29 cellular contexts compared by ENCODE assay signal in genomic region chr3:10233988-10234387, GRCh38. TPM values are rescaled to one million over a fixed set of nuclear protein-coding genes. Genes with fewer than 3 reads are reported as not detected.
"Had no signal": no experiment of that assay in that cellular context is flagged by ENCODE, and none has a peak within 500 bp of the region (broad histone marks: within the 10 kb centered on the region; RNA-seq: fewer than 3 reads in every experiment).

No MANE protein-coding gene starts in this region.

- H3K4me3 ChIP-seq: adrenal gland, body of pancreas, colonic mucosa had no signal

- H3K9me3 Mint-ChIP-seq: activated naive CD4-positive, alpha-beta T cell treated with anti-CD3 and anti-CD28 coated beads, Interleukin-2, amount 50 U/mL, for 24 hours; activated naive CD8-positive, alpha-beta T cell treated with anti-CD3 and anti-CD28 coated beads for 36 hours; activated naive CD8-positive, alpha-beta T cell treated with anti-CD3 and anti-CD28 coated beads, Interleukin-2, amount 50 U/mL, for 24 hours; activated T-cell treated with anti-CD3 and anti-CD28 coated beads, Interleukin-2, amount 50 U/mL, for 4 hours; activated T-helper 17 cell treated with anti-CD3 and anti-CD28 coated beads, Interleukin-2, amount 50 U/mL, for 72 hours had no signal

- H3K27me3 Mint-ChIP-seq: activated CD4-positive, alpha-beta memory T cell treated with anti-CD3 and anti-CD28 coated beads, Interleukin-2, amount 10 ng/mL, durations not matched to agents 7 days and 5 days; activated CD4-positive, alpha-beta T cell treated with anti-CD3 and anti-CD28 coated beads, Interleukin-2, amount 10 ng/mL, durations not matched to agents 7 days and 5 days; activated naive CD4-positive, alpha-beta T cell treated with anti-CD3 and anti-CD28 coated beads, Interleukin-2, amount 50 U/mL, for 24 hours; activated naive CD8-positive, alpha-beta T cell treated with anti-CD3 and anti-CD28 coated beads for 36 hours; activated naive CD8-positive, alpha-beta T cell treated with anti-CD3 and anti-CD28 coated beads, Interleukin-2, amount 50 U/mL, for 24 hours; activated T-helper 17 cell treated with anti-CD3 and anti-CD28 coated beads, Interleukin-2, amount 50 U/mL, for 72 hours had no signal

- ATAC-seq: activated naive CD8-positive, alpha-beta T cell treated with anti-CD3 and anti-CD28 coated beads, Interleukin-2, amount 50 U/mL, for 24 hours; activated T-cell treated with anti-CD3 and anti-CD28 coated beads, Interleukin-2, amount 50 U/mL, for 4 hours; activated T-helper 17 cell treated with anti-CD3 and anti-CD28 coated beads, Interleukin-2, amount 50 U/mL, for 72 hours; body of pancreas; esophagus mucosa had no signal

- H3K27ac ChIP-seq: adrenal gland, body of pancreas, colonic mucosa had no signal

- H3K4me1 ChIP-seq: adrenal gland, body of pancreas, colonic mucosa had no signal

- H3K4me3 Mint-ChIP-seq: activated CD4-positive, alpha-beta memory T cell treated with anti-CD3 and anti-CD28 coated beads, Interleukin-2, amount 10 ng/mL, durations not matched to agents 7 days and 5 days; activated CD4-positive, alpha-beta T cell treated with anti-CD3 and anti-CD28 coated beads, Interleukin-2, amount 10 ng/mL, durations not matched to agents 7 days and 5 days; activated naive CD4-positive, alpha-beta T cell treated with anti-CD3 and anti-CD28 coated beads, Interleukin-2, amount 50 U/mL, for 24 hours; activated naive CD8-positive, alpha-beta T cell treated with anti-CD3 and anti-CD28 coated beads for 36 hours; activated naive CD8-positive, alpha-beta T cell treated with anti-CD3 and anti-CD28 coated beads, Interleukin-2, amount 50 U/mL, for 24 hours; activated T-cell treated with anti-CD3 and anti-CD28 coated beads, Interleukin-2, amount 50 U/mL, for 4 hours; activated T-helper 17 cell treated with anti-CD3 and anti-CD28 coated beads, Interleukin-2, amount 50 U/mL, for 72 hours; endodermal cell had no signal

- H3K36me3 ChIP-seq: adrenal gland, colonic mucosa had no signal

- H3K27me3 ChIP-seq: adrenal gland, body of pancreas, colonic mucosa had no signal

- DNase-seq: activated CD4-positive, alpha-beta memory T cell treated with anti-CD3 and anti-CD28 coated beads, Interleukin-2, amount 10 ng/mL, durations not matched to agents 7 days and 5 days; activated CD4-positive, alpha-beta T cell treated with anti-CD3 and anti-CD28 coated beads for 1 hour; activated CD4-positive, alpha-beta T cell treated with anti-CD3 and anti-CD28 coated beads for 4 hours; activated CD4-positive, alpha-beta T cell treated with anti-CD3 and anti-CD28 coated beads, Interleukin-2, amount 10 ng/mL, durations not matched to agents 7 days and 5 days; activated CD4-positive, alpha-beta T cell treated with anti-CD3 and anti-CD28 coated beads, Interleukin-2, amount 50 U/mL, for 4 hours; activated CD8-positive, alpha-beta memory T cell treated with anti-CD3 and anti-CD28 coated beads, Interleukin-2, amount 50 U/mL, for 48 hours; activated effector memory CD4-positive, alpha-beta T cell treated with Interleukin-2 at 50 U/mL for 16 hours; activated gamma-delta T cell treated with Interleukin-2 at 50 U/mL for 16 hours; activated naive CD4-positive, alpha-beta T cell treated with Interleukin-2 at 50 U/mL for 16 hours; activated naive CD8-positive, alpha-beta T cell treated with anti-CD3 and anti-CD28 coated beads for 36 hours; activated naive CD8-positive, alpha-beta T cell treated with anti-CD3 and anti-CD28 coated beads, Interleukin-2, amount 50 U/mL, for 24 hours; activated T-cell treated with anti-CD3 and anti-CD28 coated beads for 4 hours; activated T-cell treated with anti-CD3 and anti-CD28 coated beads, Interleukin-2, amount 50 U/mL, for 4 hours; adrenal gland; amygdala; aorta; body of pancreas; caudate nucleus; colonic mucosa; effector memory CD4-positive, alpha-beta T cell; endodermal cell; foreskin fibroblast; head of caudate nucleus; T-helper 2 cell had no signal

- H3K4me1 Mint-ChIP-seq: endodermal cell had no signal

- H3K27ac Mint-ChIP-seq: activated CD4-positive, alpha-beta memory T cell treated with anti-CD3 and anti-CD28 coated beads, Interleukin-2, amount 10 ng/mL, durations not matched to agents 7 days and 5 days; activated CD4-positive, alpha-beta T cell treated with anti-CD3 and anti-CD28 coated beads, Interleukin-2, amount 10 ng/mL, durations not matched to agents 7 days and 5 days; activated naive CD4-positive, alpha-beta T cell treated with anti-CD3 and anti-CD28 coated beads, Interleukin-2, amount 50 U/mL, for 24 hours; activated naive CD8-positive, alpha-beta T cell treated with anti-CD3 and anti-CD28 coated beads for 36 hours; activated naive CD8-positive, alpha-beta T cell treated with anti-CD3 and anti-CD28 coated beads, Interleukin-2, amount 50 U/mL, for 24 hours; activated T-helper 17 cell treated with anti-CD3 and anti-CD28 coated beads, Interleukin-2, amount 50 U/mL, for 72 hours; endodermal cell had no signal

- H3K9me3 ChIP-seq: adrenal gland, body of pancreas, colonic mucosa had no signal

- FAIRE-seq: frontal cortex had no signal

RNA-seq across cellular contexts. Expression of gene GHRL, which starts 58.8 kb away (rescaled TPM):
- total RNA-seq: endodermal cell, epithelial cell of proximal tubule, frontal cortex had no signal
